ENCODE assay signal across 8 cellular contexts in the genomic region with DNA sequence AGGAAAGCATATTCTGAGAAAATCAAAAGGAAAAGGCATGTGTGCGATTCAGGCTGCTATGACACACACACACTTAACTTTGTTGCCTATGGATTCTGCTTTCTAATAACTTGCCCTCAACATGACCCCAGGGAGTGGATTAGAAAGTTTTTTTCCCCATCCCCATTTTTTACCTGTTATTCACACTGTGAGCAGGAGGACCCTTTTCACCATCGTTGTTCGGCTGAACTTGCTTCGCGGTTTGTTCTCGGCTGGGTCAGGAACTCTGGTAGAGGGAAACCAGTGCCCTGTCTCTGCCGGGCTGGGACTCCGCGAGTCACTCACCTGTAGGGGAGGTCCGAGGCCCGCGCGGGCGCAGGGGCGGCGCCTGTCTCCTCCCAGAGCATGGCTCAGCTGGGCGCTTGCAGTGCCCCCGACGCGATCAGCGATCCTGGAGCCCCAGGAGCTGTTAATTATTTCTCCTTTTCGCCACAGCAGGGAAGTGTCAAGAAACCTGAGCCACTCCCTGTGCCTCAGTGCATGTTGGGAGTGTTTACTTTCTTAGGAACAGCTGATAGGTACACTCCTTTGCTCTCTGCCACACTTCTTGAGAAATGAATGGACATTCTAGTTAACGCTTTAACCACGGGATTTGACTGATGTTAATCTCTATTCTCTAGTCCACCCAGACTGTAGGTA.
DNase-seq lines count a peak whose midpoint lies in the region; ATAC-seq lines count a peak whose summit lies in the region.

A gene with protein sequence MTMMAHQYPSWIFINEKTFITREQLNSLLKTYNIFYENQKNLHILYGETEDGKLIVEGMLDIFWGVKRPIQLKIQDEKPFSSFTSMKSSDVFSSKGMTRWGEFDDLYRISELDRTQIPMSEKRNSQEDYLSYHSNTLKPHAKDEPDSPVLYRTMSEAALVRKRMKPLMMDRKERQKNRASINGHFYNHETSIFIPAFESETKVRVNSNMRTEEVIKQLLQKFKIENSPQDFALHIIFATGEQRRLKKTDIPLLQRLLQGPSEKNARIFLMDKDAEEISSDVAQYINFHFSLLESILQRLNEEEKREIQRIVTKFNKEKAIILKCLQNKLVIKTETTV (minus strand): TSS at position 322 of the 678 bp plus-strand sequence. CDS start 8,641 bp downstream, outside the sequence.

- H3K36me3 Mint-ChIP-seq in T-helper 1 cell treated with Interleukin-12 subunit alpha and Interleukin-12 subunit beta and Interleukin-4 antibody, amounts not matched to agents 30 μg/mL and 1 μg/mL, for 36 hours (ENCODE audit: low read depth), result no peaks in the 10 kb centered on the region

- peaks cover 6% of the 10 kb centered on the region for H3K4me1 Mint-ChIP-seq in T-helper 1 cell treated with Interleukin-12 subunit alpha and Interleukin-12 subunit beta and Interleukin-4 antibody, amounts not matched to agents 30 μg/mL and 1 μg/mL, for 36 hours (ENCODE audit: low read depth)

- DNase-seq in T-helper 1 cell (no peak), NCI-H128 (lab: John Stamatoyannopoulos, UW; ENCODE audit: unreplicated experiment) (peak; percentile 69), DMS114 treated with DMSO at 0.1 percent for 48 hours (lab: John Stamatoyannopoulos, UW; ENCODE audit: unreplicated experiment) (no peak)
- DNase-seq in activated T-cell treated with anti-CD3 and anti-CD28 coated beads, Interleukin-2, amount 50 U/mL, for 1 hour, result peak; percentile 22
- peak; percentile 5 to 8 for DNase-seq in stimulated activated CD4-positive, alpha-beta T cell treated with anti-CD3 and anti-CD28 coated beads, Interleukin-4, amount 100 ng/mL, for 48 hours (ENCODE audit: low read depth in 2 of 2)

- H3K27me3 Mint-ChIP-seq in T-helper 1 cell treated with Interleukin-12 subunit alpha and Interleukin-12 subunit beta and Interleukin-4 antibody, amounts not matched to agents 30 μg/mL and 1 μg/mL, for 36 hours (ENCODE audit: low read depth), result peaks cover 19% of the 10 kb centered on the region

- peak within 1 kb of the TSS; percentile 4 for H3K4me3 Mint-ChIP-seq in T-helper 1 cell treated with Interleukin-12 subunit alpha and Interleukin-12 subunit beta and Interleukin-4 antibody, amounts not matched to agents 30 μg/mL and 1 μg/mL, for 36 hours

- H3K4me3 ChIP-seq in iPS-11a (ENCODE audit: low read depth, low read length), result peak within 1 kb of the TSS; percentile 10

- no peak within 1 kb of the TSS for H3K27ac Mint-ChIP-seq in T-helper 1 cell treated with Interleukin-12 subunit alpha and Interleukin-12 subunit beta and Interleukin-4 antibody, amounts not matched to agents 30 μg/mL and 1 μg/mL, for 36 hours

- no peaks in the 10 kb centered on the region for H3K9me3 Mint-ChIP-seq in T-helper 1 cell treated with Interleukin-12 subunit alpha and Interleukin-12 subunit beta and Interleukin-4 antibody, amounts not matched to agents 30 μg/mL and 1 μg/mL, for 36 hours

- ATAC-seq in HG02623 (IDR thresholded peaks at IDR 0.05; ENCODE audit: unreplicated experiment), result peak; percentile 95

Comparison
In these comparisons a context has a peak if more than half of its experiments do, and no peak if none do; other contexts are left out.
1. DNase-seq: peak in NCI-H128 (single experiment), activated T-cell treated with anti-CD3 and anti-CD28 coated beads, Interleukin-2, amount 50 U/mL, for 1 hour (single experiment) and stimulated activated CD4-positive, alpha-beta T cell treated with anti-CD3 and anti-CD28 coated beads, Interleukin-4, amount 100 ng/mL, for 48 hours (2 of 2); none in T-helper 1 cell (0 of 5) and DMS114 treated with DMSO at 0.1 percent for 48 hours (single experiment).